In genomic region chr16:57091200-57091989, GRCh38 we compare ENCODE assay signal across 8 cellular contexts. TPM values are rescaled to one million over a fixed set of nuclear protein-coding genes. Genes with fewer than 3 reads are reported as not detected.
DNase-seq lines count a peak whose midpoint lies in the region; ATAC-seq and TF ChIP-seq lines count a peak whose summit lies in the region.

No MANE protein-coding gene starts in this region.

- H3K4me1 ChIP-seq in Caco-2 (peaks cover 14% of the 10 kb centered on the region), MM.1S (ENCODE audit: low read length) (no peaks in the 10 kb centered on the region), mammary epithelial cell (ENCODE audit: insufficient read depth, low read length) (peaks cover 19% of the 10 kb centered on the region), left lung (peaks cover 4 to 41% of the 10 kb centered on the region in 2 donors), thoracic aorta (ENCODE audit: control insufficient read depth in 1 of 2, low read depth in 2 of 2) (peaks cover 9 to 21% of the 10 kb centered on the region in 2 donors)

- H3K79me2 ChIP-seq in MM.1S (ENCODE audit: low read length) (no peaks in the 10 kb centered on the region), mammary epithelial cell (ENCODE audit: insufficient read depth, low read length) (peaks cover 10% of the 10 kb centered on the region)

- H4K20me1 ChIP-seq in MM.1S (ENCODE audit: insufficient read depth, low read length) (no peaks in the 10 kb centered on the region), mammary epithelial cell (ENCODE audit: insufficient read depth, low read length) (no peaks in the 10 kb centered on the region)

- H3K9me3 Mint-ChIP-seq in Caco-2 (ENCODE audit: unreplicated experiment), result no peaks in the 10 kb centered on the region

- peaks cover 1% of the 10 kb centered on the region; the same call in 1 of the 2 replicates for H3K36me3 ChIP-seq in Caco-2 (ENCODE audit: control insufficient read depth, insufficient read depth, low read length)
- H3K36me3 ChIP-seq in MM.1S (replicated peaks; ENCODE audit: insufficient read depth, low read length), result no peaks in the 10 kb centered on the region
- H3K36me3 ChIP-seq in mammary epithelial cell (ENCODE audit: insufficient read depth, low read length), result no peaks in the 10 kb centered on the region
- no peaks in the 10 kb centered on the region for H3K36me3 ChIP-seq in left lung
- no peaks in the 10 kb centered on the region for H3K36me3 ChIP-seq in thoracic aorta

- H3K9ac ChIP-seq in MM.1S (ENCODE audit: low read length), result no peak overlapping the region; the same call in 1 of the 2 replicates
- H3K9ac ChIP-seq in mammary epithelial cell (ENCODE audit: insufficient read depth, low read length), result no peak overlapping the region

- H3F3A ChIP-seq in MM.1S (ENCODE audit: insufficient read depth, low read length), result no peaks in the 10 kb centered on the region

- TF ChIP-seq CTCF in Caco-2 (IDR thresholded peaks at IDR 0.05; ENCODE audit: insufficient read depth in 1 of 2, low read depth in 1 of 2, low read length in 1 of 2, severe bottlenecking in 1 of 2, unreplicated experiment in 1 of 2) (no peak), MM.1S (IDR thresholded peaks at IDR 0.05; ENCODE audit: low read length) (no peak), mammary epithelial cell (conservative IDR thresholded peaks at IDR 0.05 in 1 of 2, IDR thresholded peaks at IDR 0.05 in 1 of 2; ENCODE audit: extremely low read depth in 1 of 2, insufficient read depth in 1 of 2, low read depth in 1 of 2, low read length in 2 of 2) (no peak), left lung (IDR thresholded peaks at IDR 0.05) (no peak), thoracic aorta (IDR thresholded peaks at IDR 0.05) (no peak)

- BruUV-seq in Caco-2 (replicated peaks; lab: Mats Ljungman, UMichigan), result no TSS peak
- no TSS peak for BruUV-seq in mammary epithelial cell (replicated peaks; lab: Mats Ljungman, UMichigan)

- H3K27ac Mint-ChIP-seq in Caco-2 (ENCODE audit: unreplicated experiment), result peak overlapping the region; percentile 59

- POLR2A ChIA-PET in Caco-2 (lab: Charles Lee), result interaction anchor here (1.1 kb wide), 1 partner anchor 68 kb away, joined by 3 read pairs; no protein-coding TSS in a partner anchor

- in situ Hi-C loops in mammary epithelial cell (cut with MboI; ENCODE audit: low sequenced_read_pairs in 2 of 2), result no loop called here

- H3K4me3 Mint-ChIP-seq in Caco-2 (ENCODE audit: unreplicated experiment), result peak overlapping the region; percentile 71

- H3K4me2 ChIP-seq in MM.1S (ENCODE audit: low read depth, low read length) (peak overlapping the region; percentile 99), mammary epithelial cell (ENCODE audit: insufficient read depth, low read depth, low read length) (peak overlapping the region; percentile 97)

- ATAC-seq in left lung (peak; percentile 58), thoracic aorta (ENCODE audit: insufficient number of reproducible peaks, low FRiP score, low read depth) (peak; percentile 30), GM19328 (IDR thresholded peaks at IDR 0.05; ENCODE audit: unreplicated experiment) (no peak)

- H3K4me1 Mint-ChIP-seq in Caco-2 (ENCODE audit: low read depth, unreplicated experiment), result peaks cover 12% of the 10 kb centered on the region

- peaks cover 5% of the 10 kb centered on the region for H3K36me3 Mint-ChIP-seq in Caco-2 (ENCODE audit: insufficient read depth, unreplicated experiment)

- H3K27me3 ChIP-seq in Caco-2 (replicated peaks; ENCODE audit: control insufficient read depth, insufficient read depth, low read length), result no peaks in the 10 kb centered on the region
- H3K27me3 ChIP-seq in MM.1S (replicated peaks; ENCODE audit: insufficient read depth, low read length), result peaks cover 17% of the 10 kb centered on the region
- H3K27me3 ChIP-seq in mammary epithelial cell (ENCODE audit: insufficient read depth, low read length), result no peaks in the 10 kb centered on the region
- H3K27me3 ChIP-seq in left lung, result no peaks in the 10 kb centered on the region
- H3K27me3 ChIP-seq in thoracic aorta (replicated peaks; ENCODE audit: insufficient read depth), result no peaks in the 10 kb centered on the region

- no peaks in the 10 kb centered on the region for H3K9me2 ChIP-seq in MM.1S (replicated peaks; ENCODE audit: insufficient read depth, low read length)

- H3K9me3 ChIP-seq in Caco-2 (no peaks in the 10 kb centered on the region), MM.1S (replicated peaks; ENCODE audit: insufficient read depth, low read length) (no peaks in the 10 kb centered on the region), mammary epithelial cell (replicated peaks; ENCODE audit: insufficient read depth, low read length) (no peaks in the 10 kb centered on the region), left lung (no peaks in the 10 kb centered on the region), thoracic aorta (no peaks in the 10 kb centered on the region)

- no peak overlapping the region for H3K27ac ChIP-seq in MM.1S (ENCODE audit: low read length)
- H3K27ac ChIP-seq in mammary epithelial cell (ENCODE audit: insufficient read depth, low read depth, low read length), result no peak overlapping the region
- peak overlapping the region; percentile 85 to 92 for H3K27ac ChIP-seq in left lung
- H3K27ac ChIP-seq in thoracic aorta, result peak overlapping the region; percentile 80 to 81

- peak overlapping the region; percentile 85 for H3K4me3 ChIP-seq in Caco-2 (ENCODE audit: low read depth, low read length)
- H3K4me3 ChIP-seq in MM.1S (ENCODE audit: low read length), result peak overlapping the region; percentile 67
- peak overlapping the region; percentile 19 to 68 (median 61) for H3K4me3 ChIP-seq in mammary epithelial cell (replicated peaks in 1 of 3; ENCODE audit: insufficient read depth in 1 of 3, low read depth in 2 of 3, low read length in 3 of 3)
- peak overlapping the region; percentile 56 to 82 for H3K4me3 ChIP-seq in left lung
- peak overlapping the region; percentile 96 for H3K4me3 ChIP-seq in thoracic aorta

- dilution Hi-C loops in mammary epithelial cell (cut with HindIII; ENCODE audit: low sequenced_read_pairs), result no loop called here

- H2AFZ ChIP-seq in MM.1S (ENCODE audit: low read length) (peak overlapping the region; percentile 81; the same call in 1 of the 2 replicates), mammary epithelial cell (ENCODE audit: low read depth, low read length) (peak overlapping the region; percentile 96)

- CTCF ChIA-PET in Caco-2 (lab: Charles Lee), result interaction anchor here (0.6 to 3.1 kb wide), 7 partner anchors 8 to 298 kb away, joined by 3 to 19 read pairs (median 5); partner anchors contain the start of genes PSME3IP1 and RSPRY1
- CTCF ChIA-PET in mammary epithelial cell (lab: Charles Lee; ENCODE audit: low non-redundant PET), result interaction anchor here (0.6 to 1.1 kb wide), 4 partner anchors 12 to 209 kb away, joined by 3 to 7 read pairs (median 4); no protein-coding TSS in a partner anchor

- no peaks in the 10 kb centered on the region for H3K27me3 Mint-ChIP-seq in Caco-2 (ENCODE audit: insufficient read depth, unreplicated experiment)

- 24% methylated on average over 25 of the region's 25 CpGs for WGBS in mammary epithelial cell (ENCODE audit: low coverage, missing lambda C conversion rate)

- DNase-seq in Caco-2 (peak; percentile 74 to 83), MM.1S (no peak), mammary epithelial cell (peak; percentile 47), left lung (peak; percentile 72 to 83), thoracic aorta (ENCODE audit: low spot score) (peak; percentile 19), DMS153 (lab: John Stamatoyannopoulos, UW) (no peak)
- no peak for DNase-seq in activated CD4-positive, CD25-positive, alpha-beta regulatory T cell treated with anti-CD3 and anti-CD28 coated beads, Interleukin-2, amount 50 U/mL, for 72 hours

- intact Hi-C loops in Caco-2 (cut with micrococcal nuclease; ENCODE audit: unreplicated experiment) (loop anchor here (5.0 kb wide), 2 partner anchors 56 to 206 kb away; no protein-coding TSS in a partner anchor), mammary epithelial cell (cut with micrococcal nuclease) (no loop called here), left lung (cut with DNase I) (no loop called here)

RNA-seq across cellular contexts. Expression of gene CPNE2, which starts 1.0 kb away (rescaled TPM):
- 37.7 and 46.3 TPM in 2 replicates for total RNA-seq in Caco-2 (2022)
- total RNA-seq in mammary epithelial cell, result 10 to 100 TPM in 1 of 2 donors, 1 to 10 TPM in 1; 7.3 to 24.0 TPM
- 44.5 TPM for polyA plus RNA-seq in mammary epithelial cell
- 35.7 TPM for polyA minus RNA-seq in mammary epithelial cell
- 10 to 100 TPM; 49.4 to 49.9 TPM for total RNA-seq in left lung
- total RNA-seq in thoracic aorta, result 10 to 100 TPM; 28.3 to 47.4 TPM

Comparison
In these comparisons a context has a peak if more than half of its experiments do, and no peak if none do; other contexts are left out.
1. DNase-seq: peak in Caco-2 (2 of 2), mammary epithelial cell (single experiment), left lung (2 of 2) and thoracic aorta (single experiment); none in MM.1S (single experiment), DMS153 (single experiment) and activated CD4-positive, CD25-positive, alpha-beta regulatory T cell treated with anti-CD3 and anti-CD28 coated beads, Interleukin-2, amount 50 U/mL, for 72 hours (single experiment).
2. H3K27ac ChIP-seq: peak in left lung (2 of 2) and thoracic aorta (2 of 2); none in MM.1S (single experiment) and mammary epithelial cell (single experiment).
3. Peak in every context shown above with its lines, with median percentiles within 50 percentile points of each other: H3K4me3 ChIP-seq.